17 cellular contexts compared by ENCODE assay signal in genomic region chr11:35786918-35787557, GRCh38.
DNase-seq lines count a peak whose midpoint lies in the region; ATAC-seq and TF ChIP-seq lines count a peak whose summit lies in the region.
"Had no signal": no experiment of that assay in that cellular context is flagged by ENCODE, and none has a peak within 500 bp of the region (broad histone marks: within the 10 kb centered on the region; RNA-seq: fewer than 3 reads in every experiment).

No MANE protein-coding gene starts in this region.

- H3K36me3 ChIP-seq in SK-N-SH (replicated peaks in 1 of 2; ENCODE audit: control insufficient read depth in 1 of 2, insufficient read depth in 2 of 2, low read length in 1 of 2) (peaks cover 0 to 3% of the 10 kb centered on the region in 2 experiments), aorta (ENCODE audit: control insufficient read depth in 1 of 2, insufficient read depth in 2 of 2, low read length in 1 of 2) (peaks cover 0 to 3% of the 10 kb centered on the region in 2 donors)

- TF ChIP-seq RAD21 in SK-N-SH (IDR thresholded peaks at IDR 0.05; ENCODE audit: low read length): no peak

- H3K79me2 ChIP-seq in SK-N-SH (ENCODE audit: insufficient read depth): peaks cover 5% of the 10 kb centered on the region; the same call in 1 of the 2 replicates

- H3K9me3 ChIP-seq in SK-N-SH (no peaks in the 10 kb centered on the region), aorta (ENCODE audit: control insufficient read depth, low read length) (no peaks in the 10 kb centered on the region)

- DNase-seq in NCI-H1417 (lab: John Stamatoyannopoulos, UW): peak in 2 of 3 experiments; percentile 75 to 82
- no peak for DNase-seq in NCI-H1417 treated with DMSO at 0.1 percent for 48 hours (lab: John Stamatoyannopoulos, UW)
- peak; percentile 19 for DNase-seq in SK-N-SH
- DNase-seq in fibroblast of the aortic adventitia (ENCODE audit: low read depth): peak; percentile 22
- peak; percentile 42 for DNase-seq in renal cortical epithelial cell (ENCODE audit: low read depth)
- DNase-seq in aorta: no peak
- no peak for DNase-seq in LoVo (ENCODE audit: low spot score)
- DNase-seq: 8988T; activated CD4-positive, CD25-positive, alpha-beta regulatory T cell; activated naive CD4-positive, alpha-beta T cell treated with anti-CD3 and anti-CD28 coated beads, Interleukin-2, amount 10 ng/mL, durations not matched to agents 7 days and 5 days; Calu3; NCI-H226; stimulated activated CD4-positive, alpha-beta T cell treated with anti-CD3 and anti-CD28 coated beads, Interleukin-12 subunit alpha, Interleukin-12 subunit beta, amount 100 ng/mL, for 4 hours; SW 1271 had no signal

- no peaks in the 10 kb centered on the region for H3K9me2 ChIP-seq in SK-N-SH

- WGBS in SK-N-SH (ENCODE audit: low lambda C conversion rate): 68% methylated on average over 9 of the region's 9 CpGs
- 93 to 96% methylated on average over 9 of the region's 9 CpGs for WGBS in aorta, 2 donors

- ATAC-seq in aorta (ENCODE audit: low FRiP score) (no peak), GM19324 (IDR thresholded peaks at IDR 0.05; ENCODE audit: low FRiP score, unreplicated experiment) (no peak)

- H3K4me2 ChIP-seq in SK-N-SH: peak overlapping the region; percentile 46; the same call in 1 of the 2 replicates

- H3K4me1 ChIP-seq in SK-N-SH (ENCODE audit: control insufficient read depth in 1 of 2, insufficient read depth in 2 of 2, low read depth in 1 of 2, low read length in 1 of 2): peaks cover 26 to 40% of the 10 kb centered on the region in 2 experiments; a peak in 3 of 4 replicates
- H3K4me1 ChIP-seq in aorta (ENCODE audit: control insufficient read depth in 1 of 2, insufficient read depth in 2 of 2, low read length in 2 of 2): peaks cover 3% of the 10 kb centered on the region in 2 donors

- H3K27ac ChIP-seq in SK-N-SH (ENCODE audit: low read depth in 2 of 2, low read length in 1 of 2) (peak overlapping the region; percentile 42 to 69; a peak in 3 of 4 replicates), aorta (ENCODE audit: low read depth in 1 of 2, low read length in 2 of 2) (no peak overlapping the region)
- H3K27ac ChIP-seq: epithelial cell of prostate had no signal

- intact Hi-C loops in aorta (cut with DNase I): no loop called here

- 0 out of 4 replicates have a peak, but pooled peaks of 1 of the 2 experiments have one; percentile 10 for TF ChIP-seq EP300 in SK-N-SH (IDR thresholded peaks at IDR 0.05; ENCODE audit: borderline replicate concordance in 1 of 2, low read depth in 1 of 2, low read length in 1 of 2)

- no peaks in the 10 kb centered on the region; the same call in 1 of the 2 replicates for H4K20me1 ChIP-seq in SK-N-SH (ENCODE audit: insufficient read depth)

- H3K9ac ChIP-seq in SK-N-SH: no peak overlapping the region

- TF ChIP-seq CTCF in SK-N-SH (IDR thresholded peaks at IDR 0.05) (no peak), fibroblast of the aortic adventitia (IDR thresholded peaks at IDR 0.05; ENCODE audit: insufficient read depth, low read length) (no peak)

- no peaks in the 10 kb centered on the region for H3F3A ChIP-seq in SK-N-SH (replicated peaks; ENCODE audit: insufficient read depth)

- POLR2A ChIA-PET in SK-N-SH (lab: Yijun Ruan, JAX): no interaction called here

- CTCF ChIA-PET in SK-N-SH (lab: Yijun Ruan, JAX): interaction anchor here (1.0 to 1.4 kb wide), 2 partner anchors 9 to 35 kb away, joined by 3 to 7 read pairs; no protein-coding TSS in a partner anchor

- H3K27me3 ChIP-seq in SK-N-SH (ENCODE audit: insufficient read depth) (no peaks in the 10 kb centered on the region), aorta (ENCODE audit: control insufficient read depth in 1 of 2, insufficient read depth in 2 of 2, low read length in 1 of 2) (no peaks in the 10 kb centered on the region)

- no peak overlapping the region for H2AFZ ChIP-seq in SK-N-SH (ENCODE audit: low read depth)

- H3K4me3 ChIP-seq in SK-N-SH (ENCODE audit: low read depth in 2 of 2, low read length in 1 of 2) (no peak overlapping the region), fibroblast of the aortic adventitia (ENCODE audit: low read depth, low read length) (no peak overlapping the region), aorta (ENCODE audit: low read length in 2 of 2) (no peak overlapping the region)
- H3K4me3 ChIP-seq: lung had no signal

TF ChIP-seq in SK-N-SH, 30 proteins besides CTCF, POLR2A, EP300 and RAD21:
- TF ChIP-seq RCOR1 (IDR thresholded peaks at IDR 0.05; ENCODE audit: low read length): no peak
- no peak for TF ChIP-seq YY1 (IDR thresholded peaks at IDR 0.05; ENCODE audit: low read depth)
- TF ChIP-seq MXI1 (IDR thresholded peaks at IDR 0.05; ENCODE audit: low read depth, low read length): no peak
- peak; percentile 81 for TF ChIP-seq TCF12 (IDR thresholded peaks at IDR 0.05)
TF ChIP-seq in SK-N-SH: peak in this region for 1.

Comparison
In these comparisons a context has a peak if more than half of its experiments do, and no peak if none do; other contexts are left out.
1. DNase-seq: peak in NCI-H1417 (2 of 3), SK-N-SH (single experiment), fibroblast of the aortic adventitia (single experiment) and renal cortical epithelial cell (single experiment); none in NCI-H1417 treated with DMSO at 0.1 percent for 48 hours (single experiment), aorta (0 of 2) and LoVo (single experiment).
2. H3K27ac ChIP-seq: peak in SK-N-SH (2 of 2); none in aorta (0 of 2).